Comparison of ENCODE assay signal across 8 cellular contexts in genomic region chr9:34376596-34377401, GRCh38. TPM values are rescaled to one million over a fixed set of nuclear protein-coding genes. Genes with fewer than 3 reads are reported as not detected.
DNase-seq lines count a peak whose midpoint lies in the region; ATAC-seq and TF ChIP-seq lines count a peak whose summit lies in the region.

Gene MYORG, minus strand, starts transcription at chr9:34376898. Its CDS starts 3,955 bp downstream, at chr9:34372943.

- POLR2A ChIA-PET in PC-3 (lab: Charles Lee; ENCODE audit: unreplicated experiment): interaction anchor here (0.6 kb wide), 1 partner anchor 31 kb away, joined by 19 read pairs; no protein-coding TSS in a partner anchor

- TF ChIP-seq POLR2A in esophagus muscularis mucosa (IDR thresholded peaks at IDR 0.05; ENCODE audit: low read depth): peak; percentile 56

- H3K27me3 Mint-ChIP-seq in IgD-negative memory B cell: no peaks in the 10 kb centered on the region
- H3K27me3 Mint-ChIP-seq in activated T-cell treated with anti-CD3 and anti-CD28 coated beads, Interleukin-2, amount 50 U/mL, for 24 hours: peaks cover 3% of the 10 kb centered on the region

- H3K79me2 ChIP-seq in PC-3 (ENCODE audit: low read length): no peaks in the 10 kb centered on the region

- H3K36me3 Mint-ChIP-seq in IgD-negative memory B cell: peaks cover 2% of the 10 kb centered on the region
- peaks cover 5% of the 10 kb centered on the region for H3K36me3 Mint-ChIP-seq in activated T-cell treated with anti-CD3 and anti-CD28 coated beads, Interleukin-2, amount 50 U/mL, for 24 hours (ENCODE audit: low read depth)

- ATAC-seq in GM21576 (IDR thresholded peaks at IDR 0.05; ENCODE audit: unreplicated experiment) (peak; percentile 74), PC-3 (peak; percentile 79)

- under 1% methylated on average over 34 of the region's 54 CpGs for WGBS in esophagus muscularis mucosa

- H3K4me1 ChIP-seq in PC-3 (ENCODE audit: insufficient read depth, low read length) (peaks cover 14% of the 10 kb centered on the region), esophagus muscularis mucosa (peaks cover 28 to 79% (median 61%) of the 10 kb centered on the region in 4 donors), muscle layer of duodenum (ENCODE audit: control insufficient read depth in 1 of 2, insufficient read depth in 2 of 2, low read length in 2 of 2) (peaks cover 7 to 42% of the 10 kb centered on the region in 2 donors)

- H3K9me2 ChIP-seq in PC-3 (replicated peaks; ENCODE audit: low read length): no peaks in the 10 kb centered on the region

- no peak for TF ChIP-seq EP300 in esophagus muscularis mucosa (IDR thresholded peaks at IDR 0.05)

- peaks cover 23 to 28% (median 26%) of the 10 kb centered on the region in 3 donors for H3K4me1 Mint-ChIP-seq in IgD-negative memory B cell
- H3K4me1 Mint-ChIP-seq in activated T-cell treated with anti-CD3 and anti-CD28 coated beads, Interleukin-2, amount 50 U/mL, for 24 hours (ENCODE audit: low read depth): peaks cover 41% of the 10 kb centered on the region

- H3K27me3 ChIP-seq in PC-3 (ENCODE audit: low read length) (no peaks in the 10 kb centered on the region), esophagus muscularis mucosa (peaks cover 0 to 5% (median 0%) of the 10 kb centered on the region in 4 donors), muscle layer of duodenum (ENCODE audit: low read depth, low read length) (no peaks in the 10 kb centered on the region)

- CTCF ChIA-PET in PC-3 (lab: Charles Lee): interaction anchor here (0.6 kb wide), 2 partner anchors 136 to 466 kb away, joined by 3 to 4 read pairs; no protein-coding TSS in a partner anchor

- intact Hi-C loops in PC-3 (cut with micrococcal nuclease): loop anchor here (1.0 kb wide), 1 partner anchor 47 kb away; the partner anchor contains the start of genes KIF24 and NUDT2
- intact Hi-C loops in esophagus muscularis mucosa (cut with DNase I): loop anchor here (1.0 to 5.0 kb wide), 2 partner anchors 44 to 119 kb away; no protein-coding TSS in a partner anchor

- no peaks in the 10 kb centered on the region for H4K20me1 ChIP-seq in PC-3 (ENCODE audit: low read length)

- peak within 1 kb of the TSS; percentile 97 for H2AFZ ChIP-seq in PC-3 (ENCODE audit: low read length)

- H3K4me3 Mint-ChIP-seq in IgD-negative memory B cell: peak within 1 kb of the TSS; percentile 90 to 97 (median 94)
- H3K4me3 Mint-ChIP-seq in activated T-cell treated with anti-CD3 and anti-CD28 coated beads, Interleukin-2, amount 50 U/mL, for 24 hours: peak within 1 kb of the TSS; percentile 86

- DNase-seq in DMS153 treated with DMSO at 0.1 percent for 48 hours (lab: John Stamatoyannopoulos, UW; ENCODE audit: unreplicated experiment): peak; percentile 96
- peak; percentile 93 for DNase-seq in PC-3
- DNase-seq in activated T-cell treated with anti-CD3 and anti-CD28 coated beads, Interleukin-2, amount 50 U/mL, for 24 hours: peak; percentile 98
- DNase-seq in esophagus muscularis mucosa (ENCODE audit: extremely low spot score): peak; percentile 98
- DNase-seq in stimulated activated CD8-positive, alpha-beta memory T cell treated with anti-CD3 and anti-CD28 coated beads, Interleukin-7, amount 100 ng/mL, for 4 hours (ENCODE audit: low read depth in 2 of 2): peak; percentile 94 to 95

- H3F3A ChIP-seq in PC-3 (ENCODE audit: low read length, unreplicated experiment): no peaks in the 10 kb centered on the region

- peak within 1 kb of the TSS; percentile 97 for H3K4me2 ChIP-seq in PC-3 (ENCODE audit: low read length)

- BruUV-seq in PC-3 (replicated peaks; lab: Mats Ljungman, UMichigan): no TSS peak

- peak within 1 kb of the TSS; percentile 82 for H3K4me3 ChIP-seq in PC-3 (ENCODE audit: low read length)
- H3K4me3 ChIP-seq in esophagus muscularis mucosa: peak within 1 kb of the TSS; percentile 66 to 85 (median 80)
- H3K4me3 ChIP-seq in muscle layer of duodenum (ENCODE audit: low read depth in 1 of 2, low read length in 2 of 2): peak within 1 kb of the TSS; percentile 80 to 85

- TF ChIP-seq CTCF in PC-3 (conservative IDR thresholded peaks at IDR 0.05; ENCODE audit: low read depth, low read length): no peak
- TF ChIP-seq CTCF in esophagus muscularis mucosa (IDR thresholded peaks at IDR 0.05): peak in 1 of 3 experiments; percentile 10

- H3K36me3 ChIP-seq in PC-3 (ENCODE audit: low read depth, low read length) (no peaks in the 10 kb centered on the region), esophagus muscularis mucosa (peaks cover 0 to 9% (median 7%) of the 10 kb centered on the region in 4 donors), muscle layer of duodenum (ENCODE audit: control insufficient read depth in 1 of 2, insufficient read depth in 2 of 2, low read length in 2 of 2) (peaks cover 0 to 9% of the 10 kb centered on the region in 2 donors)

- H3K27ac ChIP-seq in PC-3 (ENCODE audit: low read length) (no peak within 1 kb of the TSS), esophagus muscularis mucosa (replicated peaks in 1 of 4) (peak within 1 kb of the TSS; percentile 79 to 88 (median 84)), muscle layer of duodenum (ENCODE audit: low read length) (peak within 1 kb of the TSS; percentile 84)

- H3K9me3 ChIP-seq in PC-3 (ENCODE audit: low read length) (no peaks in the 10 kb centered on the region), esophagus muscularis mucosa (no peaks in the 10 kb centered on the region), muscle layer of duodenum (ENCODE audit: control insufficient read depth in 1 of 2, low read length in 2 of 2) (peaks cover 0 to 5% of the 10 kb centered on the region in 2 donors)

- H3K9ac ChIP-seq in PC-3 (ENCODE audit: low read length): peak within 1 kb of the TSS; percentile 58

- H3K9me3 Mint-ChIP-seq in IgD-negative memory B cell: no peaks in the 10 kb centered on the region
- H3K9me3 Mint-ChIP-seq in activated T-cell treated with anti-CD3 and anti-CD28 coated beads, Interleukin-2, amount 50 U/mL, for 24 hours: no peaks in the 10 kb centered on the region

- peak within 1 kb of the TSS; percentile 32 to 94 (median 79) for H3K27ac Mint-ChIP-seq in IgD-negative memory B cell
- H3K27ac Mint-ChIP-seq in activated T-cell treated with anti-CD3 and anti-CD28 coated beads, Interleukin-2, amount 50 U/mL, for 24 hours: peak within 1 kb of the TSS; percentile 85

RNA-seq across cellular contexts. Expression of gene MYORG, which starts in this region (rescaled TPM):
- polyA plus RNA-seq in IgD-negative memory B cell: 0.19 TPM
- 3.4 and 4.7 TPM in 2 replicates for total RNA-seq in PC-3 (2014; rRNA removed)
- total RNA-seq in esophagus muscularis mucosa: 10 to 100 TPM in 2 of 4 donors, 1 to 10 TPM in 2; 7.8 to 27.2 (median 15.4) TPM
